In genomic region chr2:69816923-69817542, GRCh38 we compare ENCODE assay signal across 8 cellular contexts. TPM values are rescaled to one million over a fixed set of nuclear protein-coding genes. Genes with fewer than 3 reads are reported as not detected.
DNase-seq lines count a peak whose midpoint lies in the region; ATAC-seq and TF ChIP-seq lines count a peak whose summit lies in the region.

No MANE protein-coding gene starts in this region.

- H3K27me3 Mint-ChIP-seq in activated T-cell treated with anti-CD3 and anti-CD28 coated beads, Interleukin-2, amount 50 U/mL, for 72 hours (ENCODE audit: low read depth), result no peaks in the 10 kb centered on the region

- H3K4me1 ChIP-seq in suprapubic skin, result peaks cover 9% of the 10 kb centered on the region

- DNase-seq in GM12865 (ENCODE audit: low read depth) (peak; percentile 91), LNCaP clone FGC (ENCODE audit: low read depth) (peak; percentile 49), RKO (ENCODE audit: low spot score) (peak; percentile 91), fibroblast of peridontal ligament (ENCODE audit: extremely low read depth) (peak; percentile 94), non-pigmented ciliary epithelial cell (ENCODE audit: low read depth) (peak; percentile 66), suprapubic skin (ENCODE audit: low spot score in 2 of 2) (peak; percentile 87), mesenteric fat pad (ENCODE audit: low spot score) (no peak)
- peak; percentile 74 to 75 for DNase-seq in activated T-cell treated with anti-CD3 and anti-CD28 coated beads, Interleukin-2, amount 50 U/mL, for 72 hours

- TF ChIP-seq CTCF in GM12865 (IDR thresholded peaks at IDR 0.05; ENCODE audit: insufficient read depth, low read depth, low read length, missing control alignments) (peak; percentile 72), LNCaP clone FGC (IDR thresholded peaks at IDR 0.05; ENCODE audit: control insufficient read depth, extremely low read depth, insufficient read depth) (peak; percentile 47), suprapubic skin (IDR thresholded peaks at IDR 0.05) (peak; percentile 87 to 99)

- no peak overlapping the region for H3K27ac Mint-ChIP-seq in activated T-cell treated with anti-CD3 and anti-CD28 coated beads, Interleukin-2, amount 50 U/mL, for 72 hours

- TF ChIP-seq POLR2A in suprapubic skin (IDR thresholded peaks at IDR 0.05), result no peak

- H3K4me3 Mint-ChIP-seq in activated T-cell treated with anti-CD3 and anti-CD28 coated beads, Interleukin-2, amount 50 U/mL, for 72 hours, result no peak overlapping the region

- H3K9me3 Mint-ChIP-seq in activated T-cell treated with anti-CD3 and anti-CD28 coated beads, Interleukin-2, amount 50 U/mL, for 72 hours, result no peaks in the 10 kb centered on the region

- H3K4me3 ChIP-seq in GM12865 (ENCODE audit: low read depth, low read length) (no peak overlapping the region), LNCaP clone FGC (ENCODE audit: low read depth, low read length) (no peak overlapping the region), suprapubic skin (no peak overlapping the region)

- 20% methylated on average over 3 of the region's 3 CpGs for WGBS in suprapubic skin

- peaks cover 10% of the 10 kb centered on the region for H3K4me1 Mint-ChIP-seq in activated T-cell treated with anti-CD3 and anti-CD28 coated beads, Interleukin-2, amount 50 U/mL, for 72 hours (ENCODE audit: low read depth)

- peak; percentile 38 to 59 for ATAC-seq in activated T-cell treated with anti-CD3 and anti-CD28 coated beads, Interleukin-2, amount 50 U/mL, for 72 hours (replicated peaks in 1 of 2)

- peaks cover 60% of the 10 kb centered on the region for H3K36me3 ChIP-seq in suprapubic skin

- no peaks in the 10 kb centered on the region for H3K9me3 ChIP-seq in suprapubic skin

- H3K27me3 ChIP-seq in suprapubic skin, result no peaks in the 10 kb centered on the region

- no peak for TF ChIP-seq EP300 in suprapubic skin (IDR thresholded peaks at IDR 0.05)

- H3K27ac ChIP-seq in suprapubic skin, result peak overlapping the region; percentile 25

- H3K36me3 Mint-ChIP-seq in activated T-cell treated with anti-CD3 and anti-CD28 coated beads, Interleukin-2, amount 50 U/mL, for 72 hours (ENCODE audit: insufficient read depth in 2 of 2), result no peaks in the 10 kb centered on the region

RNA-seq across cellular contexts. Expression of gene GMCL1, which starts 12.4 kb away (rescaled TPM):
- total RNA-seq in activated T-cell treated with anti-CD3 and anti-CD28 coated beads, Interleukin-2, amount 50 U/mL, for 72 hours, result 10 to 100 TPM; 23.7 to 25.4 TPM
- total RNA-seq in suprapubic skin, result 10 to 100 TPM in 3 of 4 donors, 1 to 10 TPM in 1; 9.3 to 15.0 (median 14.4) TPM
- total RNA-seq in mesenteric fat pad, result 26.5 TPM
